24 cellular contexts compared by ENCODE assay signal in genomic region chr10:75658915-75659314, GRCh38.
"Had no signal": no experiment of that assay in that cellular context is flagged by ENCODE, and none has a peak within 500 bp of the region (broad histone marks: within the 10 kb centered on the region; RNA-seq: fewer than 3 reads in every experiment).

No MANE protein-coding gene starts in this region.

- H3K4me1 ChIP-seq: parathyroid adenoma had no signal

- H3K36me3 ChIP-seq: right atrium auricular region, sigmoid colon, transverse colon had no signal

- H3K27me3 ChIP-seq: right atrium auricular region, sigmoid colon, testis, transverse colon had no signal

- ATAC-seq: left colon; mucosa of descending colon; stimulated activated effector memory CD8-positive, alpha-beta T cell treated with anti-CD3 and anti-CD28 coated beads, Interleukin-12 subunit alpha, Interleukin-12 subunit beta, amount 100 ng/mL, for 72 hours had no signal

- H3K36me3 Mint-ChIP-seq: immature natural killer cell; memory B cell; mesothelial cell of epicardium; naive B cell; natural killer cell treated with Interleukin-12 subunit alpha and Interleukin-12 subunit beta and Interleukin-15 and Interleukin-18, amount 100 ng/mL, for 72 hours; stimulated activated effector memory CD8-positive, alpha-beta T cell treated with anti-CD3 and anti-CD28 coated beads, Interleukin-12 subunit alpha, Interleukin-12 subunit beta, amount 100 ng/mL, for 72 hours had no signal

- H3K4me3 ChIP-seq: coronary artery, lung, mucosa of descending colon, right atrium auricular region, sigmoid colon, testis, transverse colon had no signal

- H3K27ac Mint-ChIP-seq: immature natural killer cell; memory B cell; mesothelial cell of epicardium; naive B cell; natural killer cell treated with Interleukin-12 subunit alpha and Interleukin-12 subunit beta and Interleukin-15 and Interleukin-18, amount 100 ng/mL, for 72 hours; progenitor cell of endocrine pancreas; stimulated activated effector memory CD8-positive, alpha-beta T cell treated with anti-CD3 and anti-CD28 coated beads, Interleukin-12 subunit alpha, Interleukin-12 subunit beta, amount 100 ng/mL, for 72 hours had no signal

- DNase-seq: hypothalamus; immature natural killer cell; islet precursor cell; kidney glomerular epithelial cell; left colon; mucosa of descending colon; naive B cell; sigmoid colon; stimulated activated CD4-positive, alpha-beta T cell treated with anti-CD3 and anti-CD28 coated beads, Interleukin-2, amount 100 ng/mL, for 24 hours; stimulated activated CD4-positive, alpha-beta T cell treated with anti-CD3 and anti-CD28 coated beads, Interleukin-4, amount 100 ng/mL, for 24 hours; stimulated activated naive CD4-positive, alpha-beta T cell treated with Interleukin-2 at 50 U/mL for 16 hours; substantia nigra; testis; transverse colon had no signal

- H3K9me3 Mint-ChIP-seq: immature natural killer cell; mesothelial cell of epicardium; natural killer cell treated with Interleukin-12 subunit alpha and Interleukin-12 subunit beta and Interleukin-15 and Interleukin-18, amount 100 ng/mL, for 72 hours; neural crest cell had no signal

- H3K4me3 Mint-ChIP-seq: immature natural killer cell; memory B cell; mesothelial cell of epicardium; naive B cell; natural killer cell treated with Interleukin-12 subunit alpha and Interleukin-12 subunit beta and Interleukin-15 and Interleukin-18, amount 100 ng/mL, for 72 hours; stimulated activated effector memory CD8-positive, alpha-beta T cell treated with anti-CD3 and anti-CD28 coated beads, Interleukin-12 subunit alpha, Interleukin-12 subunit beta, amount 100 ng/mL, for 72 hours had no signal

- H3K4me1 Mint-ChIP-seq: immature natural killer cell; memory B cell; naive B cell; stimulated activated effector memory CD8-positive, alpha-beta T cell treated with anti-CD3 and anti-CD28 coated beads, Interleukin-12 subunit alpha, Interleukin-12 subunit beta, amount 100 ng/mL, for 72 hours had no signal

- H3K27ac ChIP-seq: coronary artery, parathyroid adenoma, right atrium auricular region, sigmoid colon, testis, transverse colon had no signal

- H3K9me3 ChIP-seq: mucosa of descending colon, right atrium auricular region, sigmoid colon, testis, transverse colon had no signal
